In genomic region chr10:24574578-24575155, GRCh38 we compare ENCODE assay signal across 1 cellular context.
TF ChIP-seq lines count a peak whose summit lies in the region.

No MANE protein-coding gene starts in this region.

TF ChIP-seq in K562, 482 proteins besides CTCF, POLR2A, EP300 and RAD21 (continued from another document):
- TF ChIP-seq CREB5 (CRISPR knock-in tag; IDR thresholded peaks at IDR 0.05) (no peak), NFIX (CRISPR knock-in tag; IDR thresholded peaks at IDR 0.05; ENCODE audit: low read depth) (no peak), NCOA2 (IDR thresholded peaks at IDR 0.05; ENCODE audit: partially characterized antibody in 2 of 2) (no peak), RBM15 (IDR thresholded peaks at IDR 0.05; ENCODE audit: insufficient read depth, low read length) (no peak), ZNF146 (CRISPR knock-in tag; IDR thresholded peaks at IDR 0.05; ENCODE audit: unreplicated experiment) (no peak), ETV6 (IDR thresholded peaks at IDR 0.05; ENCODE audit: borderline replicate concordance in 1 of 2, low read depth in 2 of 2, low read length in 1 of 2) (no peak), ETV6 (CRISPR knock-in tag; IDR thresholded peaks at IDR 0.05; ENCODE audit: borderline replicate concordance) (no peak), TEAD2 (tag; IDR thresholded peaks at IDR 0.05) (no peak), ZNF408 (CRISPR knock-in tag; IDR thresholded peaks at IDR 0.05; ENCODE audit: low read depth) (no peak), TSC22D4 (tag; IDR thresholded peaks at IDR 0.05) (no peak), ZNF592 (IDR thresholded peaks at IDR 0.05) (peak; percentile 35; the same call in 1 of the 2 replicates), HDAC8 (tag; IDR thresholded peaks at IDR 0.05) (no peak), RFX1 (IDR thresholded peaks at IDR 0.05) (no peak), NR3C1 (CRISPR knock-in tag; IDR thresholded peaks at IDR 0.05) (no peak), ETV5 (CRISPR knock-in tag; IDR thresholded peaks at IDR 0.05; ENCODE audit: low read depth) (no peak), NR1H2 (CRISPR knock-in tag; IDR thresholded peaks at IDR 0.05) (no peak), ATF1 (CRISPR knock-in tag; IDR thresholded peaks at IDR 0.05) (no peak), ATF1 (tag; IDR thresholded peaks at IDR 0.05) (no peak), ZBTB34 (CRISPR knock-in tag; IDR thresholded peaks at IDR 0.05) (no peak), ZBTB26 (CRISPR knock-in tag; IDR thresholded peaks at IDR 0.05) (no peak), TCF3 (CRISPR knock-in tag; IDR thresholded peaks at IDR 0.05) (peak; percentile 74), RBM25 (IDR thresholded peaks at IDR 0.05; ENCODE audit: low read depth, low read length, severe bottlenecking) (no peak), GTF2B (IDR thresholded peaks at IDR 0.05; ENCODE audit: extremely low read depth, insufficient read length) (no peak), KDM2B (CRISPR knock-in tag; IDR thresholded peaks at IDR 0.05) (no peak), C11orf30 (IDR thresholded peaks at IDR 0.05; ENCODE audit: low read depth) (no peak), NKRF (IDR thresholded peaks at IDR 0.05; ENCODE audit: borderline replicate concordance) (no peak), RFX7 (CRISPR knock-in tag; IDR thresholded peaks at IDR 0.05) (no peak), ZNF695 (CRISPR knock-in tag; IDR thresholded peaks at IDR 0.05) (no peak), CHD4 (IDR thresholded peaks at IDR 0.05; ENCODE audit: insufficient read depth, insufficient replicate concordance, low read depth, low read length, poor library complexity, severe bottlenecking) (no peak), SUPT5H (IDR thresholded peaks at IDR 0.05) (no peak)
